13 cellular contexts compared by ENCODE assay signal in the genomic region with DNA sequence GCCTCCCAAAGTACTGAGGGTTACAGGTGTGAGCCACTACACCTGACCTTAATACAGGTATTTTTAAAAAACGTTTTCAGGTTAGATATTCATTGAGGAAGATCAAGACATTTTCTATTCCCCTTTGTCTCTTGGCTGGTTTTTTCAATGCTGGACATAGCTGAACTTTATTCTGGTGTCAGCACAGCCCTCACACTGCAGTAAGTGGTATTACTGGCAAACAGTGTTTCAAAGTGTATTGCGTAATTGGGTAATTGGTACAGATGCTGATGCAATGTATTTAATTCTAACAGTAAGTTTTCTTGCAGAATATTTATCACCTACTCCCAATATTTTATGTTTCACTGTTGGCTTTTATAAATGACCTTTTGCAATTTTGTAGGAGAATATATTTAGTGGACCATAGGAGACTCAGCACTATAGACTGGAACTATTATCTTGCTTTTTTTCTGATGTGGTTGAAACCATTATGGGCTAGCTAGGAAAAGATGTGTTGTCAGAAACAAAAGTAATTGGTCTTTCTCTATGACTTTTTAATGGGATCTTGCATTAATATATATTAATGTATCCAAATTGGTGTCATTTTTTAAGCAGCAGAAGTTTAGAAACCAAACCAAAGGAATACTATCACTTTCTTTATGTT.
DNase-seq lines count a peak whose midpoint lies in the region; ATAC-seq and TF ChIP-seq lines count a peak whose summit lies in the region.
"Had no signal": no experiment of that assay in that cellular context is flagged by ENCODE, and none has a peak within 500 bp of the region (broad histone marks: within the 10 kb centered on the region; RNA-seq: fewer than 3 reads in every experiment).

No MANE protein-coding gene starts in this region.

- WGBS in mesenchymal stem cell = 78% methylated on average over 1 of the region's 2 CpGs
- WGBS in lower leg skin, 2 donors = 77 to 82% methylated on average over 2 of the region's 2 CpGs

- no peak overlapping the region for H3K9ac ChIP-seq in mesenchymal stem cell (ENCODE audit: low read length)

- no peak overlapping the region for H2BK5ac ChIP-seq in mesenchymal stem cell (ENCODE audit: low read depth, low read length, poor library complexity, severe bottlenecking)

- no peak overlapping the region for H2AFZ ChIP-seq in mesenchymal stem cell (ENCODE audit: low read depth, low read length)

- H2AK5ac ChIP-seq in mesenchymal stem cell (ENCODE audit: low read length, severe bottlenecking) = no peak overlapping the region

- TF ChIP-seq CTCF in lower leg skin (IDR thresholded peaks at IDR 0.05) = no peak

- no peaks in the 10 kb centered on the region for H3K36me3 ChIP-seq in mesenchymal stem cell (ENCODE audit: control insufficient read depth in 1 of 2, insufficient read depth in 2 of 2, low read depth in 1 of 2, low read length in 2 of 2)

- TF ChIP-seq POLR2A in lower leg skin (IDR thresholded peaks at IDR 0.05) = no peak

- no peaks in the 10 kb centered on the region for H3K79me1 ChIP-seq in mesenchymal stem cell (replicated peaks; ENCODE audit: low read length, poor library complexity, severe bottlenecking)

- H2BK12ac ChIP-seq in mesenchymal stem cell (ENCODE audit: low read length in 2 of 2) = no peak overlapping the region

- H4K8ac ChIP-seq in mesenchymal stem cell (ENCODE audit: low read length) = no peak overlapping the region

- H3K4me2 ChIP-seq in mesenchymal stem cell (ENCODE audit: low read length, poor library complexity, severe bottlenecking) = no peak overlapping the region

- no peak overlapping the region for H3K18ac ChIP-seq in mesenchymal stem cell (ENCODE audit: low read depth in 1 of 2, low read length in 2 of 2)

- no peak overlapping the region for H3K14ac ChIP-seq in mesenchymal stem cell (ENCODE audit: low read length in 2 of 2)

- no peaks in the 10 kb centered on the region for H3K27me3 ChIP-seq in mesenchymal stem cell (ENCODE audit: control insufficient read depth in 1 of 2, insufficient read depth in 1 of 2, low read length in 2 of 2)

- peaks cover 12% of the 10 kb centered on the region for H3K9me3 ChIP-seq in mesenchymal stem cell (ENCODE audit: control insufficient read depth, low read length)

- DNase-seq in EL (peak; percentile 33), NAMALWA (ENCODE audit: low spot score) (peak; percentile 11), astrocyte of the hippocampus (ENCODE audit: low read depth, low spot score) (peak; percentile 27), mesenchymal stem cell (peak; percentile 61), SHP77 treated with DMSO at 0.1 percent for 48 hours (lab: John Stamatoyannopoulos, UW) (no peak), lower leg skin (ENCODE audit: low spot score in 2 of 2) (no peak), islet precursor cell (no peak)
- DNase-seq: activated gamma-delta T cell; effector CD8-positive, alpha-beta T cell; posterior cingulate gyrus had no signal

- no peak overlapping the region for H4K91ac ChIP-seq in mesenchymal stem cell (ENCODE audit: low read length)

- H2BK120ac ChIP-seq in mesenchymal stem cell (ENCODE audit: low read depth, low read length) = no peak overlapping the region

- no peak overlapping the region for H3K4me3 ChIP-seq in mesenchymal stem cell (ENCODE audit: insufficient read depth in 1 of 2, low read depth in 1 of 2, low read length in 2 of 2)
- no peak overlapping the region for H3K4me3 ChIP-seq in lower leg skin (ENCODE audit: low read depth, poor library complexity, severe bottlenecking)

- no peaks in the 10 kb centered on the region for H3K4me1 ChIP-seq in mesenchymal stem cell (ENCODE audit: control insufficient read depth, insufficient read depth, low read depth, low read length)

- no peak for ATAC-seq in GM18867 (IDR thresholded peaks at IDR 0.05; ENCODE audit: unreplicated experiment)
- ATAC-seq: activated CD4-positive, CD25-positive, alpha-beta regulatory T cell treated with anti-CD3 and anti-CD28 coated beads, Interleukin-2, amount 50 U/mL, for 24 hours; Panc1 had no signal

- H3K23ac ChIP-seq in mesenchymal stem cell (ENCODE audit: low read length in 2 of 2) = no peak overlapping the region

- no peak overlapping the region for H2BK15ac ChIP-seq in mesenchymal stem cell (ENCODE audit: low read depth, poor library complexity, severe bottlenecking)

- H3K4ac ChIP-seq in mesenchymal stem cell (ENCODE audit: low read depth in 1 of 2, low read length in 2 of 2) = no peak overlapping the region

- no peak overlapping the region for H3K27ac ChIP-seq in mesenchymal stem cell (ENCODE audit: low read length, poor library complexity, severe bottlenecking)

- intact Hi-C loops in lower leg skin (cut with DNase I; ENCODE audit: low total_unique reads) = no loop called here

Comparison
In these comparisons a context has a peak if more than half of its experiments do, and no peak if none do; other contexts are left out.
1. DNase-seq: peak in EL (single experiment), NAMALWA (single experiment), astrocyte of the hippocampus (single experiment) and mesenchymal stem cell (single experiment); none in SHP77 treated with DMSO at 0.1 percent for 48 hours (single experiment), lower leg skin (0 of 2) and islet precursor cell (single experiment).